In the genomic region with DNA sequence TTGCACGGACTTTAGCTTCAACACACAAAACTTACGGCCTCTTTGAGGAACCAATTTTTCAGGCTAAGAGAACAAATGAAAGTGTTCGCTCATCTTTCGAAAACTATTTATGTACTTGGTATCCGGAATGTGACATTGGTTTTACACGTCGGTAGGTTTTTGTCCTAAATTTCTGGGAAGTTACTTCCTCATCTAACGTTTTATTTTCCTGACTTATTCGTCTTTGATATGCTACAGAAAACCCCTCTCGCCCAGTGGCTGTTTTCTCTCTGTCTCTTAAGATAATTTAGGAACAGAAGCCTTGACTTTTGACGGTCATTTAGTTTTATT, we compare ENCODE assay signal across 11 cellular contexts. TPM values are rescaled to one million over a fixed set of nuclear protein-coding genes. Genes with fewer than 3 reads are reported as not detected.
DNase-seq lines count a peak whose midpoint lies in the region; ATAC-seq and TF ChIP-seq lines count a peak whose summit lies in the region.
"Had no signal": no experiment of that assay in that cellular context is flagged by ENCODE, and none has a peak within 500 bp of the region (broad histone marks: within the 10 kb centered on the region; RNA-seq: fewer than 3 reads in every experiment).

No MANE protein-coding gene starts in this region.

- intact Hi-C loops in cardiac septum (cut with DNase I), result no loop called here

- H3K27ac ChIP-seq in cardiac muscle cell (no peak overlapping the region), caudate nucleus (ENCODE audit: low read depth, low read length) (peak overlapping the region; percentile 62)

- peaks cover 94% of the 10 kb centered on the region for H3K27me3 Mint-ChIP-seq in type B pancreatic cell

- H3K27me3 ChIP-seq in cardiac muscle cell (peaks cover 93% of the 10 kb centered on the region), mucosa of stomach (ENCODE audit: control insufficient read depth, insufficient read depth, low read length) (peaks cover 64% of the 10 kb centered on the region)

- H3K4me1 Mint-ChIP-seq in type B pancreatic cell (ENCODE audit: unreplicated experiment), result peaks cover 18% of the 10 kb centered on the region

- H3K27ac Mint-ChIP-seq in type B pancreatic cell, result no peak overlapping the region

- ATAC-seq in GM18907 (IDR thresholded peaks at IDR 0.05; ENCODE audit: unreplicated experiment), result no peak

- H3K36me3 Mint-ChIP-seq in type B pancreatic cell, result no peaks in the 10 kb centered on the region

- peak overlapping the region; percentile 20 for H3K9ac ChIP-seq in mucosa of stomach (ENCODE audit: low read length)

- DNase-seq in cardiac muscle cell (ENCODE audit: low read depth in 1 of 2, low spot score in 1 of 2), result no peak
- DNase-seq in cardiac septum (ENCODE audit: low spot score), result no peak
- no peak for DNase-seq in caudate nucleus (lab: John Stamatoyannopoulos, UW)
- DNase-seq in type B pancreatic cell (ENCODE audit: extremely low spot score, unreplicated experiment), result no peak
- DNase-seq in 8988T, result no peak
- DNase-seq in NCI-H1092 treated with DMSO at 0.1 percent for 48 hours (lab: John Stamatoyannopoulos, UW), result no peak
- DNase-seq: activated CD8-positive, alpha-beta memory T cell treated with anti-CD3 and anti-CD28 coated beads, Interleukin-2, amount 50 U/mL, for 48 hours; NCI-H187 treated with DMSO at 0.1 percent for 48 hours; Right ventricle myocardium superior had no signal

- peak overlapping the region; percentile 79 for H3K4me3 Mint-ChIP-seq in type B pancreatic cell

- no peaks in the 10 kb centered on the region for H3K9me3 Mint-ChIP-seq in type B pancreatic cell

- H3K4me1 ChIP-seq in cardiac muscle cell (ENCODE audit: low read depth) (peaks cover 7% of the 10 kb centered on the region), mucosa of stomach (ENCODE audit: control insufficient read depth, insufficient read depth, low read length) (peaks cover 10% of the 10 kb centered on the region)

- H3K36me3 ChIP-seq in cardiac muscle cell, result no peaks in the 10 kb centered on the region
- no peaks in the 10 kb centered on the region for H3K36me3 ChIP-seq in mucosa of stomach (ENCODE audit: control insufficient read depth, insufficient read depth, low read length)

- TF ChIP-seq CTCF in cardiac muscle cell (IDR thresholded peaks at IDR 0.05; ENCODE audit: low read depth, low read length), result no peak
- no peak for TF ChIP-seq CTCF in type B pancreatic cell (conservative IDR thresholded peaks at IDR 0.05)

- H3K4me3 ChIP-seq in cardiac muscle cell (peak overlapping the region; percentile 21), mucosa of stomach (ENCODE audit: low read length) (no peak overlapping the region)

- H3K9me3 ChIP-seq in cardiac muscle cell (ENCODE audit: low read depth) (no peaks in the 10 kb centered on the region), mucosa of stomach (ENCODE audit: control insufficient read depth, low read length) (no peaks in the 10 kb centered on the region)

RNA-seq across cellular contexts. Expression of a gene that starts 0.9 kb away (rescaled TPM):
- total RNA-seq in cardiac muscle cell, result 0.09 and 0.39 TPM in 2 replicates
- polyA plus RNA-seq in cardiac muscle cell, result 0.49 TPM in 1 of 2 replicates, not detected in the other
- 0.59 TPM for total RNA-seq in cardiac septum
- total RNA-seq in type B pancreatic cell (ENCODE audit: low replicate concordance), result 2.5 and 56.6 TPM in 2 replicates
- total RNA-seq: Right ventricle myocardium superior had no signal
